Comparison of ENCODE assay signal across 16 cellular contexts in the genomic region with DNA sequence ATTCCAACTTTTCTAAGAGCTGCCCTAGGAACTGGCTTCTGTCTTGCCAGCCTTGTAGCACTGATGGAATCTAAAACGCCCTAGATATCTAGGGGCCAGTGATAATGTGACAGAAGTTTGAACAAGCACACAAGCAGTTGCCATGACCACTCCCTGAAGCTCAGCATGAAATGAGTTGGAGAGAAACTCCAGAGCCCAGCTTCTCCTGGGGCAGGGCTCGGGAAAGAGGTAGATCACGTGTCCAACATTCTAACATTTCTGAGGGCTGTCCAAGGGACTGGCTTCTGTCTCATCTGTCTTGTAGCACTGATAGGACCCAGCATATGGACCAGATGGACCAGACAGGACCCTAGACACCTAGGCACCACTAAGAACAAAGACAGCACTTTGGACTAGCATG. TPM values are rescaled to one million over a fixed set of nuclear protein-coding genes. Genes with fewer than 3 reads are reported as not detected.
DNase-seq lines count a peak whose midpoint lies in the region; ATAC-seq and TF ChIP-seq lines count a peak whose summit lies in the region.
"Had no signal": no experiment of that assay in that cellular context is flagged by ENCODE, and none has a peak within 500 bp of the region (broad histone marks: within the 10 kb centered on the region; RNA-seq: fewer than 3 reads in every experiment).

No MANE protein-coding gene starts in this region.

- no peaks in the 10 kb centered on the region for H3K27me3 ChIP-seq in right atrium auricular region
- H3K27me3 ChIP-seq in upper lobe of right lung: no peaks in the 10 kb centered on the region

- H3K9me3 ChIP-seq in right atrium auricular region (peaks cover 0 to 10% of the 10 kb centered on the region in 2 donors), upper lobe of right lung (peaks cover 6% of the 10 kb centered on the region)

- H3K27ac ChIP-seq in right atrium auricular region (no peak overlapping the region), upper lobe of right lung (no peak overlapping the region)
- H3K27ac ChIP-seq: 22Rv1 had no signal

- H3K27me3 Mint-ChIP-seq in activated T-helper 17 cell treated with anti-CD3 and anti-CD28 coated beads, Interleukin-2, amount 50 U/mL, for 72 hours: no peaks in the 10 kb centered on the region

- H3K4me1 ChIP-seq in right atrium auricular region: no peaks in the 10 kb centered on the region
- H3K4me1 ChIP-seq in upper lobe of right lung: no peaks in the 10 kb centered on the region

- H3K36me3 ChIP-seq in right atrium auricular region: peaks cover 15% of the 10 kb centered on the region
- H3K36me3 ChIP-seq in upper lobe of right lung: peaks cover under 1% of the 10 kb centered on the region

- ATAC-seq in Right ventricle myocardium inferior (peak; percentile 62), upper lobe of right lung (peak; percentile 19), GM18517 (IDR thresholded peaks at IDR 0.05; ENCODE audit: unreplicated experiment) (no peak)
- ATAC-seq in activated T-helper 17 cell treated with anti-CD3 and anti-CD28 coated beads, Interleukin-2, amount 50 U/mL, for 72 hours (replicated peaks): no peak
- ATAC-seq: CD8-positive, alpha-beta T cell; HCT116 had no signal

- H3K36me3 Mint-ChIP-seq in activated T-helper 17 cell treated with anti-CD3 and anti-CD28 coated beads, Interleukin-2, amount 50 U/mL, for 72 hours (ENCODE audit: low read depth): peaks cover 62% of the 10 kb centered on the region

- no peaks in the 10 kb centered on the region for H3K9me3 Mint-ChIP-seq in activated T-helper 17 cell treated with anti-CD3 and anti-CD28 coated beads, Interleukin-2, amount 50 U/mL, for 72 hours
- H3K9me3 Mint-ChIP-seq: CD8-positive, alpha-beta T cell had no signal

- no peak overlapping the region for H3K4me3 Mint-ChIP-seq in activated T-helper 17 cell treated with anti-CD3 and anti-CD28 coated beads, Interleukin-2, amount 50 U/mL, for 72 hours
- H3K4me3 Mint-ChIP-seq: CD14-positive monocyte; CD8-positive, alpha-beta T cell had no signal

- intact Hi-C loops in Right ventricle myocardium inferior (cut with DNase I) (no loop called here), upper lobe of right lung (cut with DNase I) (no loop called here)

- peak overlapping the region; percentile 80 for H3K27ac Mint-ChIP-seq in activated T-helper 17 cell treated with anti-CD3 and anti-CD28 coated beads, Interleukin-2, amount 50 U/mL, for 72 hours
- H3K27ac Mint-ChIP-seq: CD14-positive monocyte; CD8-positive, alpha-beta T cell had no signal

- no peak for DNase-seq in Right ventricle myocardium inferior (ENCODE audit: missing footprints)
- no peak for DNase-seq in right atrium auricular region (ENCODE audit: low spot score)
- DNase-seq in left kidney (ENCODE audit: low read depth, low spot score): peak; percentile 1
- no peak for DNase-seq in upper lobe of right lung
- DNase-seq in GM13977 (ENCODE audit: low spot score): no peak
- DNase-seq: CD8-positive, alpha-beta T cell; COR-L47; DMS153; DMS79 treated with DMSO at 0.1 percent for 48 hours; EL; GDM1 had no signal

- H3K4me3 ChIP-seq in right atrium auricular region (no peak overlapping the region), upper lobe of right lung (no peak overlapping the region)

- in situ Hi-C loops in GM13977 (cut with MboI; ENCODE audit: low pct_unique_long_range_greater_than_20kb, low sequenced_read_pairs, unreplicated experiment): loop anchor here (25.0 kb wide), 1 partner anchor 1254 kb away; no protein-coding TSS in a partner anchor

- H3K4me1 Mint-ChIP-seq in activated T-helper 17 cell treated with anti-CD3 and anti-CD28 coated beads, Interleukin-2, amount 50 U/mL, for 72 hours: no peaks in the 10 kb centered on the region
- H3K4me1 Mint-ChIP-seq: CD14-positive monocyte had no signal

- TF ChIP-seq CTCF in right atrium auricular region (IDR thresholded peaks at IDR 0.05) (no peak), upper lobe of right lung (IDR thresholded peaks at IDR 0.05) (no peak), GM13977 (IDR thresholded peaks at IDR 0.05; ENCODE audit: extremely low read depth, insufficient read depth, missing control alignments) (no peak)

RNA-seq across cellular contexts. Expression of a gene that starts 37.9 kb away (rescaled TPM):
- 27.8 TPM for total RNA-seq in Right ventricle myocardium inferior
- 10 to 100 TPM; 27.0 to 27.3 TPM for total RNA-seq in right atrium auricular region
- total RNA-seq in activated T-helper 17 cell treated with anti-CD3 and anti-CD28 coated beads, Interleukin-2, amount 50 U/mL, for 72 hours: 10 to 100 TPM in 1 of 2 donors, 1 to 10 TPM in 1; 4.8 to 11.1 TPM
- total RNA-seq in upper lobe of right lung: 31.3 TPM

Comparison
In these comparisons a context has a peak if more than half of its experiments do, and no peak if none do; other contexts are left out.
1. ATAC-seq: peak in Right ventricle myocardium inferior (single experiment) and upper lobe of right lung (single experiment); none in activated T-helper 17 cell treated with anti-CD3 and anti-CD28 coated beads, Interleukin-2, amount 50 U/mL, for 72 hours (single experiment) and GM18517 (single experiment).